In genomic region chr13:101919541-101920306, GRCh38 we compare ENCODE assay signal across 10 cellular contexts.
DNase-seq lines count a peak whose midpoint lies in the region; ATAC-seq and TF ChIP-seq lines count a peak whose summit lies in the region.
"Had no signal": no experiment of that assay in that cellular context is flagged by ENCODE, and none has a peak within 500 bp of the region (broad histone marks: within the 10 kb centered on the region; RNA-seq: fewer than 3 reads in every experiment).

No MANE protein-coding gene starts in this region.

- TF ChIP-seq RAD21 in liver (IDR thresholded peaks at IDR 0.05): no peak

- no peak overlapping the region for H3K4me2 ChIP-seq in OCI-LY7 (ENCODE audit: low read length)

- H3K4me3 ChIP-seq in coronary artery (peak overlapping the region; percentile 21), liver (ENCODE audit: low read depth in 1 of 3, low read length in 3 of 3) (peak overlapping the region in 1 of 3 donors; percentile 39), OCI-LY7 (ENCODE audit: low read depth, low read length, poor library complexity, severe bottlenecking) (no peak overlapping the region)

- no peak overlapping the region for H3K9ac ChIP-seq in liver (ENCODE audit: low read depth in 1 of 2, low read length in 2 of 2)

- peaks cover 0 to 17% (median 8%) of the 10 kb centered on the region in 4 donors for H3K27me3 ChIP-seq in liver (ENCODE audit: control insufficient read depth in 4 of 4, insufficient read depth in 4 of 4, low read length in 3 of 4)

- TF ChIP-seq CTCF in coronary artery (IDR thresholded peaks at IDR 0.05) (no peak), liver (IDR thresholded peaks at IDR 0.05; ENCODE audit: low read depth, low read length, missing input control) (no peak), OCI-LY7 (conservative IDR thresholded peaks at IDR 0.05; ENCODE audit: low read length) (no peak)

- no peaks in the 10 kb centered on the region for H3K79me2 ChIP-seq in OCI-LY7 (ENCODE audit: insufficient read depth, low read depth, low read length)

- no peak overlapping the region for H2AFZ ChIP-seq in OCI-LY7 (ENCODE audit: low read length)

- H4K20me1 ChIP-seq in OCI-LY7 (ENCODE audit: insufficient read depth, low read length): no peaks in the 10 kb centered on the region

- intact Hi-C loops in OCI-LY7 (cut with micrococcal nuclease; ENCODE audit: unreplicated experiment): no loop called here

- POLR2A ChIA-PET in OCI-LY7 (lab: Charles Lee): interaction anchor here (0.5 kb wide), 1 partner anchor 837 kb away, joined by 4 read pairs; no protein-coding TSS in a partner anchor

- peak; percentile 96 for DNase-seq in DMS79 treated with DMSO at 0.1 percent for 48 hours (lab: John Stamatoyannopoulos, UW)
- peak; percentile 73 for DNase-seq in NCI-H146 (lab: John Stamatoyannopoulos, UW)
- no peak for DNase-seq in coronary artery (ENCODE audit: low spot score)
- no peak for DNase-seq in OCI-LY7 (ENCODE audit: low spot score)
- no peak for DNase-seq in putamen (ENCODE audit: low spot score)
- no peak for DNase-seq in NCI-H2029 treated with DMSO at 0.1 percent for 48 hours (lab: John Stamatoyannopoulos, UW)
- DNase-seq: effector CD4-positive, alpha-beta T cell; T-cell had no signal

- H3K4me1 ChIP-seq in liver (ENCODE audit: control insufficient read depth in 4 of 4, insufficient read depth in 4 of 4, low read length in 3 of 4): peaks cover 8 to 24% (median 12%) of the 10 kb centered on the region in 4 donors
- H3K4me1 ChIP-seq in OCI-LY7 (ENCODE audit: insufficient read depth, low read length, poor library complexity, severe bottlenecking): no peaks in the 10 kb centered on the region

- no peak overlapping the region for H3K27ac ChIP-seq in coronary artery
- no peak overlapping the region for H3K27ac ChIP-seq in liver (ENCODE audit: low read depth in 1 of 2, low read length in 2 of 2)
- no peak overlapping the region for H3K27ac ChIP-seq in OCI-LY7 (ENCODE audit: low read depth, low read length, poor library complexity, severe bottlenecking)

- WGBS in liver: 7% methylated on average over 27 of the region's 27 CpGs

- no TSS peak for BruUV-seq in OCI-LY7 (replicated peaks; lab: Mats Ljungman, UMichigan)

- H3K36me3 ChIP-seq in liver (ENCODE audit: control insufficient read depth in 4 of 4, insufficient read depth in 3 of 4, low read depth in 1 of 4, low read length in 3 of 4): no peaks in the 10 kb centered on the region
- H3K36me3 ChIP-seq in OCI-LY7 (ENCODE audit: insufficient read depth, low read length): no peaks in the 10 kb centered on the region

- no peak for ATAC-seq in HG03280 (IDR thresholded peaks at IDR 0.05; ENCODE audit: unreplicated experiment)
- ATAC-seq: T-cell had no signal

- CTCF ChIA-PET in OCI-LY7 (lab: Charles Lee; ENCODE audit: unreplicated experiment): no interaction called here

- no peaks in the 10 kb centered on the region for H3K9me2 ChIP-seq in OCI-LY7 (ENCODE audit: insufficient read depth, low read length)

- H3K9me3 ChIP-seq in liver (ENCODE audit: control insufficient read depth in 4 of 4, low read length in 3 of 4): no peaks in the 10 kb centered on the region
- H3K9me3 ChIP-seq in OCI-LY7 (ENCODE audit: low read length): no peaks in the 10 kb centered on the region

TF ChIP-seq in liver, 16 proteins besides CTCF, POLR2A, EP300 and RAD21:
- TF ChIP-seq, protein P1, sequence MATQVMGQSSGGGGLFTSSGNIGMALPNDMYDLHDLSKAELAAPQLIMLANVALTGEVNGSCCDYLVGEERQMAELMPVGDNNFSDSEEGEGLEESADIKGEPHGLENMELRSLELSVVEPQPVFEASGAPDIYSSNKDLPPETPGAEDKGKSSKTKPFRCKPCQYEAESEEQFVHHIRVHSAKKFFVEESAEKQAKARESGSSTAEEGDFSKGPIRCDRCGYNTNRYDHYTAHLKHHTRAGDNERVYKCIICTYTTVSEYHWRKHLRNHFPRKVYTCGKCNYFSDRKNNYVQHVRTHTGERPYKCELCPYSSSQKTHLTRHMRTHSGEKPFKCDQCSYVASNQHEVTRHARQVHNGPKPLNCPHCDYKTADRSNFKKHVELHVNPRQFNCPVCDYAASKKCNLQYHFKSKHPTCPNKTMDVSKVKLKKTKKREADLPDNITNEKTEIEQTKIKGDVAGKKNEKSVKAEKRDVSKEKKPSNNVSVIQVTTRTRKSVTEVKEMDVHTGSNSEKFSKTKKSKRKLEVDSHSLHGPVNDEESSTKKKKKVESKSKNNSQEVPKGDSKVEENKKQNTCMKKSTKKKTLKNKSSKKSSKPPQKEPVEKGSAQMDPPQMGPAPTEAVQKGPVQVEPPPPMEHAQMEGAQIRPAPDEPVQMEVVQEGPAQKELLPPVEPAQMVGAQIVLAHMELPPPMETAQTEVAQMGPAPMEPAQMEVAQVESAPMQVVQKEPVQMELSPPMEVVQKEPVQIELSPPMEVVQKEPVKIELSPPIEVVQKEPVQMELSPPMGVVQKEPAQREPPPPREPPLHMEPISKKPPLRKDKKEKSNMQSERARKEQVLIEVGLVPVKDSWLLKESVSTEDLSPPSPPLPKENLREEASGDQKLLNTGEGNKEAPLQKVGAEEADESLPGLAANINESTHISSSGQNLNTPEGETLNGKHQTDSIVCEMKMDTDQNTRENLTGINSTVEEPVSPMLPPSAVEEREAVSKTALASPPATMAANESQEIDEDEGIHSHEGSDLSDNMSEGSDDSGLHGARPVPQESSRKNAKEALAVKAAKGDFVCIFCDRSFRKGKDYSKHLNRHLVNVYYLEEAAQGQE (IDR thresholded peaks at IDR 0.05): peak; percentile 98
- TF ChIP-seq GABPA (IDR thresholded peaks at IDR 0.05 in 1 of 2, conservative IDR thresholded peaks at IDR 0.05 in 1 of 2): no peak
- TF ChIP-seq YY1 (IDR thresholded peaks at IDR 0.05): no peak
- TF ChIP-seq, protein P2, sequence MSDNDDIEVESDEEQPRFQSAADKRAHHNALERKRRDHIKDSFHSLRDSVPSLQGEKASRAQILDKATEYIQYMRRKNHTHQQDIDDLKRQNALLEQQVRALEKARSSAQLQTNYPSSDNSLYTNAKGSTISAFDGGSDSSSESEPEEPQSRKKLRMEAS (IDR thresholded peaks at IDR 0.05): no peak
TF ChIP-seq in liver: peak in this region for 1.

Comparison
In these comparisons a context has a peak if more than half of its experiments do, and no peak if none do; other contexts are left out.
1. DNase-seq: peak in DMS79 treated with DMSO at 0.1 percent for 48 hours (single experiment) and NCI-H146 (single experiment); none in coronary artery (single experiment), OCI-LY7 (single experiment), putamen (single experiment) and NCI-H2029 treated with DMSO at 0.1 percent for 48 hours (single experiment).